ENCODE assay signal across 10 cellular contexts in genomic region chr2:188282907-188283306, GRCh38. TPM values are rescaled to one million over a fixed set of nuclear protein-coding genes. Genes with fewer than 3 reads are reported as not detected.
"Had no signal": no experiment of that assay in that cellular context is flagged by ENCODE, and none has a peak within 500 bp of the region (broad histone marks: within the 10 kb centered on the region; RNA-seq: fewer than 3 reads in every experiment).

No MANE protein-coding gene starts in this region.

- H3K27me3 Mint-ChIP-seq: IgD-negative memory B cell had no signal

- H3K4me1 Mint-ChIP-seq: IgD-negative memory B cell had no signal

- H3K4me3 ChIP-seq: GM23248 had no signal

- FAIRE-seq: H54, HepG2 had no signal

- H3K27ac Mint-ChIP-seq: HFFc6, IgD-negative memory B cell had no signal

- H3K4me3 Mint-ChIP-seq: H9, HFFc6, IgD-negative memory B cell had no signal

- DNase-seq: GM23248, GOT3, H9, HCEC 1CT, HFFc6, KG1 had no signal

- ATAC-seq: HepG2 had no signal

- H3K27ac ChIP-seq: GM23248, HL-60 had no signal

- H2AFZ ChIP-seq: GM23248 had no signal

- H3K9ac ChIP-seq: GM23248 had no signal

RNA-seq across cellular contexts. Expression of gene GULP1, which starts 8.8 kb away (rescaled TPM):
- total RNA-seq: HepG2 had no signal
- polyA plus RNA-seq: IgD-negative memory B cell had no signal
